1 cellular context compared by ENCODE assay signal in the genomic region with DNA sequence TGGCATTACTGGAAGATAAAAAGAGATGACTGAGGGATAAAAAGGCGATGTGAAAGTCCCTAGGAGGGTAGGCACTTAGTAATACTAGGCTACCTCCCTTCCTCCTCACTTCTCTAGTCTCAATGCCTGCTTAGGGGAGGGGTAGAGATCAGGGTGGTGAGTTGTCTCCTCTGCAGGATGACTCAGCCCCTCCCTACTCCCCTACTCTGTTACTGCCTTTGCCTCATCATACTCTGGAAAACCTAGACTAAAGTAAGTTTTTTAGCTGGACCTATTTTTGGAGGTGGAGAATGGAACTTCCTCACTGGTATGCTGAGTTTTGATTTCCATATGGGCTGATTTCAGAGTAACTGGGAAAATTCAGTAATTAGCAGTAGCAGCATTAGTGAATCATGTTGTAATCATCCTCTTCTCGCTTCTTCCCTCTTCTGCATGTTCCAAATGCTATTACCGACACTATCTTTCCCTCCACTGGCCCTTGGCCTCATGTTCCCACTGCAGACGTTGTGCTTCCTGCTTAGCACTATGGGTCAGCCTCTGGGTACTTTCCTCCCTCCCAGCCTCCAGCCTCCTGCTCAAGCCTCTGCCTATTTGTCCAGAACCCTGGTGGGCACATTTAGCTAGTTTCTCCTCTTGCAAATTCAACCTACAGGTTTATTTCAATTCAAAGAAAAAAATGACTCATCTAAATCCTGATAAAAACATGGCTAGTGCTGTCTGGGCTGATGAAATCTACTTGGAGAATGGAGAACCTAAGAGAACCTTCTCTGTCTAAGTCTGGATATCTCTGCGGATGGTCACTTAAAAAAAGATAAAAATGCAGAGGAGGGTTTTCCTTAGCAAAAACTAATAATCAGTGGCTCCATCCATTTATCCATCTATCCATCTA.
TF ChIP-seq lines count a peak whose summit lies in the region.

No MANE protein-coding gene starts in this region.

TF ChIP-seq in SK-N-SH, 30 proteins besides CTCF, POLR2A, EP300 and RAD21 (continued from another document):
- TF ChIP-seq, protein P1, sequence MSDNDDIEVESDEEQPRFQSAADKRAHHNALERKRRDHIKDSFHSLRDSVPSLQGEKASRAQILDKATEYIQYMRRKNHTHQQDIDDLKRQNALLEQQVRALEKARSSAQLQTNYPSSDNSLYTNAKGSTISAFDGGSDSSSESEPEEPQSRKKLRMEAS (IDR thresholded peaks at IDR 0.05; ENCODE audit: low read depth), result peak; percentile 23; the same call in 1 of the 2 replicates
- no peak for TF ChIP-seq RXRA (IDR thresholded peaks at IDR 0.05; ENCODE audit: borderline replicate concordance, low read depth)
- peak; percentile 27; the same call in 1 of the 2 replicates for TF ChIP-seq TCF12 (IDR thresholded peaks at IDR 0.05)
